ENCODE assay signal across 10 cellular contexts in the genomic region with DNA sequence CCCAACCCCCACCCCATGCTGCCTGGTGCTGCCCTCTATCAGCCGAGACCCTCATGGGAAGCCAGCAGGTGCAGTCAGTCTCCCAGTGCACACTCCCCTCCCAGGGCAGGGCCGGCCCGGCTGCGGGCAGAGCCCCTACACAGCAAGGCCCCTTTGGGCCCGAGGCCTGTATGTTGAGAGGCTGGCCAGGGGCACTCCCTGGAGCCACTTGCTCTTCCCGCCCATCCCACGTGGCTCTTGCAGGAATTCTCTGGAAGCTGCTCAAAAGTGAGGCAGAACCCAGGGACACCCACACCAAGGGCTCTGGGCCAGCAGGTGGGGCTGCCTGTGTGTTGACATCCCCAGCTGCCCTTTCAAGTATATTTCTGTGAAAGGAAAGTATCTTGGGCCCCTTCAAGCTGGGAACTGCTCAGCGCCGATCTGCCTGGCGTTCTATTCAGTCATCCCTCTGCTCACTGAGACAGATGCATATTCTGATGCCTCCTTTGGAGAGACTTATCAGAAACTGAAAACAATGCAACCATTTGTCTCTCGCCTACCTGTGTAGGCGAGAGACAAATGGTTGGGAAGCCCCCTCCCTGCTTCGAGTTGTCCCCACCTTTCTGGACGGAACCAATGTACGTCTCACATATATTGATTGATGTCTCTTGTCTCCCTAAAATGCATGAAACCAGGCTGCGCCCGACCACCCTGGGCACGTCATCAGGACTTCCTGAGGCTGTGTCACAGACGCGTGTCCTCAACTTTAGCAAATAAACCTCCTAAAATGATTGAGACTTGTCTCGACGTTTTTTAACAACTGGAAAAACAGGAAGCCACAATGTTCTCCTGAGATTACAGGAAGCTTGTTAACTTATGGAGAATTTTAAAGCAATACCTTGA. TPM values are rescaled to one million over a fixed set of nuclear protein-coding genes. Genes with fewer than 3 reads are reported as not detected.
DNase-seq lines count a peak whose midpoint lies in the region; ATAC-seq and TF ChIP-seq lines count a peak whose summit lies in the region.
"Had no signal": no experiment of that assay in that cellular context is flagged by ENCODE, and none has a peak within 500 bp of the region (broad histone marks: within the 10 kb centered on the region; RNA-seq: fewer than 3 reads in every experiment).

No MANE protein-coding gene starts in this region.

- CTCF ChIA-PET in activated CD8-positive, alpha-beta T cell treated with anti-CD3 and anti-CD28 coated beads for 36 hours (lab: Charles Lee), result interaction anchor here (0.9 to 10.0 kb wide), 11 partner anchors 12 to 85 kb away, joined by 3 to 72 read pairs (median 6); a partner anchor contains a TSS

- H3K4me1 Mint-ChIP-seq in activated CD8-positive, alpha-beta T cell treated with anti-CD3 and anti-CD28 coated beads for 36 hours (ENCODE audit: low read depth), result peaks cover 50% of the 10 kb centered on the region

- H3K4me3 ChIP-seq in fibroblast of villous mesenchyme (ENCODE audit: low read depth, low read length), result no peak overlapping the region
- H3K4me3 ChIP-seq: colonic mucosa, thoracic aorta had no signal

- TF ChIP-seq CTCF in activated CD8-positive, alpha-beta T cell treated with anti-CD3 and anti-CD28 coated beads for 36 hours (IDR thresholded peaks at IDR 0.05), result peak; percentile 34
- no peak for TF ChIP-seq CTCF in fibroblast of villous mesenchyme (IDR thresholded peaks at IDR 0.05; ENCODE audit: insufficient read depth, low read depth, low read length)

- H3K9me3 Mint-ChIP-seq in activated CD8-positive, alpha-beta T cell treated with anti-CD3 and anti-CD28 coated beads for 36 hours, result no peaks in the 10 kb centered on the region
- H3K9me3 Mint-ChIP-seq: neural crest cell had no signal

- H3K36me3 Mint-ChIP-seq in activated CD8-positive, alpha-beta T cell treated with anti-CD3 and anti-CD28 coated beads for 36 hours (ENCODE audit: low read depth), result peaks cover 28% of the 10 kb centered on the region

- peak overlapping the region; percentile 86 for H3K4me3 Mint-ChIP-seq in activated CD8-positive, alpha-beta T cell treated with anti-CD3 and anti-CD28 coated beads for 36 hours
- H3K4me3 Mint-ChIP-seq: neural crest cell had no signal

- POLR2A ChIA-PET in activated CD8-positive, alpha-beta T cell treated with anti-CD3 and anti-CD28 coated beads for 36 hours (lab: Charles Lee), result interaction anchor here (0.6 to 4.6 kb wide), 9 partner anchors 8 to 1515 kb away, joined by 3 to 33 read pairs (median 6); a partner anchor contains a TSS

- peak; percentile 65 for ATAC-seq in activated CD8-positive, alpha-beta T cell treated with anti-CD3 and anti-CD28 coated beads for 36 hours
- no peak for ATAC-seq in HG02973 (IDR thresholded peaks at IDR 0.05; ENCODE audit: unreplicated experiment)
- ATAC-seq in GM21367 (IDR thresholded peaks at IDR 0.05; ENCODE audit: unreplicated experiment), result no peak

- DNase-seq in HT-29 (ENCODE audit: low spot score) (peak; percentile 17), fibroblast of villous mesenchyme (ENCODE audit: low read depth) (peak; percentile 36), foreskin melanocyte (no peak)
- peak; percentile 90 for DNase-seq in activated CD8-positive, alpha-beta T cell treated with anti-CD3 and anti-CD28 coated beads for 36 hours
- DNase-seq in stimulated activated CD4-positive, alpha-beta T cell treated with anti-CD3 and anti-CD28 coated beads, Interleukin-4, amount 100 ng/mL, for 24 hours, result peak; percentile 66
- DNase-seq: colonic mucosa had no signal

- intact Hi-C loops in activated CD8-positive, alpha-beta T cell treated with anti-CD3 and anti-CD28 coated beads for 36 hours (cut with micrococcal nuclease), result no loop called here

- H3K27ac Mint-ChIP-seq in activated CD8-positive, alpha-beta T cell treated with anti-CD3 and anti-CD28 coated beads for 36 hours, result peak overlapping the region; percentile 96

- no peaks in the 10 kb centered on the region for H3K27me3 Mint-ChIP-seq in activated CD8-positive, alpha-beta T cell treated with anti-CD3 and anti-CD28 coated beads for 36 hours

RNA-seq across cellular contexts. Expression of a gene that starts 6.0 kb away (rescaled TPM):
- total RNA-seq in HT-29 (2014; rRNA removed; shearing (Covaris generic)), result not detected in 2 replicates
- 10 to 100 TPM; 15.1 to 16.4 TPM for total RNA-seq in activated CD8-positive, alpha-beta T cell treated with anti-CD3 and anti-CD28 coated beads for 36 hours
- under 0.01 TPM in 1 of 2 replicates, not detected in the other for total RNA-seq in fibroblast of villous mesenchyme
- total RNA-seq: neural crest cell had no signal

RNA-seq across cellular contexts. Expression of a gene that starts 38.4 kb away (rescaled TPM):
- 45.4 and 45.7 TPM in 2 replicates for total RNA-seq in HT-29 (2014; rRNA removed; shearing (Covaris generic))
- total RNA-seq in activated CD8-positive, alpha-beta T cell treated with anti-CD3 and anti-CD28 coated beads for 36 hours, result 10 to 100 TPM; 59.4 to 63.5 TPM
- 22.2 and 22.5 TPM in 2 replicates for total RNA-seq in fibroblast of villous mesenchyme

Comparison
In these comparisons a context has a peak if more than half of its experiments do, and no peak if none do; other contexts are left out.
1. RNA of a gene that starts 6.0 kb away (total RNA-seq): 15.1 to 16.4 TPM in activated CD8-positive, alpha-beta T cell treated with anti-CD3 and anti-CD28 coated beads for 36 hours; not detected in HT-29 and under 0.01 TPM in fibroblast of villous mesenchyme; every median in the first group is over 10 times any median in the second.